ENCODE assay signal across 11 cellular contexts in the genomic region with DNA sequence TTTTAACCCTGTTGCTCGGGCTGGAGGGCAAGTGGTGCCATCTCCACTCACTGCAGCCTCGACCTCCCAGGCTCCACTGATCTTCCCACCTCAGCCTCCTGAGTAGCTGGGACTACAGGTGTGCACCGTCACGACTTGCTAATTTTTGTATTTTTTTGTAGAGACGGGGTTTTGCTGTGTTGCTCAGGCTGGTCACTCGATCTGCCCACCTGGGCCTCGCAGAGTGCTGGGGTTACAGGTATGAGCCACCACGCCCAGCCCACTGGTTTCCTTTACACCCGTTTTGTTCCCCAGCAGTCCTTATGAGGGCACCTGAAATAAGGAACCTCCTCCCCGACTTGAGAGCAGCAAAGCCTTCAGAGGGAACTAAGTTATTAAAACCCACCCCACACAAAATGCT. TPM values are rescaled to one million over a fixed set of nuclear protein-coding genes. Genes with fewer than 3 reads are reported as not detected.
DNase-seq lines count a peak whose midpoint lies in the region; ATAC-seq and TF ChIP-seq lines count a peak whose summit lies in the region.
"Not testable (repeated sequence)": the region's sequence is repeated elsewhere in the genome, so short reads cannot be mapped to it uniquely, and the experiment has no call there.
"Had no signal": no experiment of that assay in that cellular context is flagged by ENCODE, and none has a peak within 500 bp of the region (broad histone marks: within the 10 kb centered on the region; RNA-seq: fewer than 3 reads in every experiment).

No MANE protein-coding gene starts in this region.

- H3K9me2 ChIP-seq in OCI-LY7 (ENCODE audit: insufficient read depth, low read length), result not testable (repeated sequence)

- H3K4me1 Mint-ChIP-seq in CD4-positive, CD25-positive, alpha-beta regulatory T cell, result peaks cover 14 to 51% (median 36%) of the 10 kb centered on the region in 4 donors
- peaks cover 40% of the 10 kb centered on the region for H3K4me1 Mint-ChIP-seq in activated CD4-positive, alpha-beta T cell treated with anti-CD3 and anti-CD28 coated beads, Interleukin-2, amount 10 ng/mL, durations not matched to agents 7 days and 5 days
- H3K4me1 Mint-ChIP-seq in activated T-helper 17 cell treated with anti-CD3 and anti-CD28 coated beads, Interleukin-2, amount 50 U/mL, for 72 hours, result peaks cover 18% of the 10 kb centered on the region
- H3K4me1 Mint-ChIP-seq in activated naive CD8-positive, alpha-beta T cell treated with anti-CD3 and anti-CD28 coated beads for 36 hours, result peaks cover 40% of the 10 kb centered on the region
- H3K4me1 Mint-ChIP-seq in stimulated activated memory B cell treated with anti-CD40 and anti-IgM and Interleukin-4, amounts not matched to agents 10 μg/mL and 1 μg/mL and 100 μg/mL, for 72 hours, result peaks cover 62% of the 10 kb centered on the region

- peak overlapping the region; percentile 62 for H3K4me2 ChIP-seq in OCI-LY7 (ENCODE audit: low read length)

- H3K27me3 Mint-ChIP-seq in CD4-positive, CD25-positive, alpha-beta regulatory T cell; activated CD4-positive, alpha-beta T cell treated with anti-CD3 and anti-CD28 coated beads, Interleukin-2, amount 10 ng/mL, durations not matched to agents 7 days and 5 days; activated T-helper 17 cell treated with anti-CD3 and anti-CD28 coated beads, Interleukin-2, amount 50 U/mL, for 72 hours; activated naive CD8-positive, alpha-beta T cell treated with anti-CD3 and anti-CD28 coated beads for 36 hours; stimulated activated memory B cell treated with anti-CD40 and anti-IgM and Interleukin-4, amounts not matched to agents 10 μg/mL and 1 μg/mL and 100 μg/mL, for 72 hours: not testable (repeated sequence)

- H3K9me3 ChIP-seq in CD4-positive, CD25-positive, alpha-beta regulatory T cell (ENCODE audit: control insufficient read depth in 2 of 2, low read length in 2 of 2); OCI-LY7 (ENCODE audit: low read length): not testable (repeated sequence)

- H3K4me1 ChIP-seq in CD4-positive, CD25-positive, alpha-beta regulatory T cell (ENCODE audit: control insufficient read depth, insufficient read depth, low read length, poor library complexity, severe bottlenecking), result peaks cover 15% of the 10 kb centered on the region
- peaks cover 30% of the 10 kb centered on the region for H3K4me1 ChIP-seq in OCI-LY7 (ENCODE audit: insufficient read depth, low read length, poor library complexity, severe bottlenecking)

- H3K27ac ChIP-seq in CD4-positive, CD25-positive, alpha-beta regulatory T cell (ENCODE audit: insufficient read depth, low read length, poor library complexity, severe bottlenecking), result not testable (repeated sequence)
- H3K27ac ChIP-seq in OCI-LY7 (ENCODE audit: low read depth, low read length, poor library complexity, severe bottlenecking), result peak overlapping the region; percentile 63

- H3K27me3 ChIP-seq in CD4-positive, CD25-positive, alpha-beta regulatory T cell (ENCODE audit: control insufficient read depth, insufficient read depth, low read length), result not testable (repeated sequence)

- CTCF ChIA-PET in OCI-LY7 (lab: Charles Lee; ENCODE audit: unreplicated experiment); activated CD4-positive, alpha-beta T cell treated with anti-CD3 and anti-CD28 coated beads, Interleukin-2, amount 10 ng/mL, durations not matched to agents 7 days and 5 days (lab: Charles Lee): not testable (repeated sequence)

- BruUV-seq in OCI-LY7 (replicated peaks; lab: Mats Ljungman, UMichigan), result not testable (repeated sequence)

- ATAC-seq in CD4-positive, CD25-positive, alpha-beta regulatory T cell (ENCODE audit: low read depth in 2 of 2); activated T-helper 17 cell treated with anti-CD3 and anti-CD28 coated beads, Interleukin-2, amount 50 U/mL, for 72 hours (replicated peaks); stimulated activated memory B cell treated with anti-CD40 and anti-IgM and Interleukin-4, amounts not matched to agents 10 μg/mL and 1 μg/mL and 100 μg/mL, for 72 hours: not testable (repeated sequence)

- not testable (repeated sequence) for DNase-seq in CD4-positive, CD25-positive, alpha-beta regulatory T cell; OCI-LY7 (ENCODE audit: low spot score); activated CD4-positive, alpha-beta T cell treated with anti-CD3 and anti-CD28 coated beads, Interleukin-2, amount 10 ng/mL, durations not matched to agents 7 days and 5 days; activated naive CD8-positive, alpha-beta T cell treated with anti-CD3 and anti-CD28 coated beads for 36 hours
- peak; percentile 62 for DNase-seq in mesenteric fat pad (ENCODE audit: low spot score)

- peaks cover 17% of the 10 kb centered on the region for H4K20me1 ChIP-seq in OCI-LY7 (ENCODE audit: insufficient read depth, low read length)

- peak overlapping the region in 1 of 3 donors; percentile 62 for H3K27ac Mint-ChIP-seq in CD4-positive, CD25-positive, alpha-beta regulatory T cell
- not testable (repeated sequence) for H3K27ac Mint-ChIP-seq in activated CD4-positive, alpha-beta T cell treated with anti-CD3 and anti-CD28 coated beads, Interleukin-2, amount 10 ng/mL, durations not matched to agents 7 days and 5 days; activated T-helper 17 cell treated with anti-CD3 and anti-CD28 coated beads, Interleukin-2, amount 50 U/mL, for 72 hours
- H3K27ac Mint-ChIP-seq in activated naive CD8-positive, alpha-beta T cell treated with anti-CD3 and anti-CD28 coated beads for 36 hours, result peak overlapping the region; percentile 87
- peak overlapping the region; percentile 69 for H3K27ac Mint-ChIP-seq in stimulated activated memory B cell treated with anti-CD40 and anti-IgM and Interleukin-4, amounts not matched to agents 10 μg/mL and 1 μg/mL and 100 μg/mL, for 72 hours

- H3K4me3 Mint-ChIP-seq in CD4-positive, CD25-positive, alpha-beta regulatory T cell, result peak overlapping the region in 3 of 4 donors; percentile 52 to 85 (median 63)
- peak overlapping the region; percentile 14 for H3K4me3 Mint-ChIP-seq in activated CD4-positive, alpha-beta T cell treated with anti-CD3 and anti-CD28 coated beads, Interleukin-2, amount 10 ng/mL, durations not matched to agents 7 days and 5 days
- H3K4me3 Mint-ChIP-seq in activated T-helper 17 cell treated with anti-CD3 and anti-CD28 coated beads, Interleukin-2, amount 50 U/mL, for 72 hours, result peak overlapping the region; percentile 62
- H3K4me3 Mint-ChIP-seq in activated naive CD8-positive, alpha-beta T cell treated with anti-CD3 and anti-CD28 coated beads for 36 hours, result peak overlapping the region; percentile 58
- peak overlapping the region; percentile 61 for H3K4me3 Mint-ChIP-seq in stimulated activated memory B cell treated with anti-CD40 and anti-IgM and Interleukin-4, amounts not matched to agents 10 μg/mL and 1 μg/mL and 100 μg/mL, for 72 hours

- H3K79me2 ChIP-seq in OCI-LY7 (ENCODE audit: insufficient read depth, low read depth, low read length), result peaks cover 60% of the 10 kb centered on the region

- POLR2A ChIA-PET in OCI-LY7 (lab: Charles Lee); activated CD4-positive, alpha-beta T cell treated with anti-CD3 and anti-CD28 coated beads, Interleukin-2, amount 10 ng/mL, durations not matched to agents 7 days and 5 days (lab: Charles Lee): not testable (repeated sequence)

- H3K36me3 Mint-ChIP-seq in CD4-positive, CD25-positive, alpha-beta regulatory T cell, result peaks cover 16% of the 10 kb centered on the region
- H3K36me3 Mint-ChIP-seq in activated CD4-positive, alpha-beta T cell treated with anti-CD3 and anti-CD28 coated beads, Interleukin-2, amount 10 ng/mL, durations not matched to agents 7 days and 5 days (ENCODE audit: low read depth), result peaks cover 33% of the 10 kb centered on the region
- peaks cover 58% of the 10 kb centered on the region for H3K36me3 Mint-ChIP-seq in activated T-helper 17 cell treated with anti-CD3 and anti-CD28 coated beads, Interleukin-2, amount 50 U/mL, for 72 hours (ENCODE audit: low read depth)
- H3K36me3 Mint-ChIP-seq in activated naive CD8-positive, alpha-beta T cell treated with anti-CD3 and anti-CD28 coated beads for 36 hours, result peaks cover 21% of the 10 kb centered on the region
- H3K36me3 Mint-ChIP-seq in stimulated activated memory B cell treated with anti-CD40 and anti-IgM and Interleukin-4, amounts not matched to agents 10 μg/mL and 1 μg/mL and 100 μg/mL, for 72 hours, result peaks cover 20% of the 10 kb centered on the region

- TF ChIP-seq CTCF in OCI-LY7 (conservative IDR thresholded peaks at IDR 0.05; ENCODE audit: low read length), result not testable (repeated sequence)

- intact Hi-C loops in OCI-LY7 (cut with micrococcal nuclease; ENCODE audit: unreplicated experiment), result loop anchor here (5.0 kb wide), 1 partner anchor 1126 kb away; no protein-coding TSS in a partner anchor

- not testable (repeated sequence) for H3K4me3 ChIP-seq in CD4-positive, CD25-positive, alpha-beta regulatory T cell (ENCODE audit: low read depth, low read length)
- H3K4me3 ChIP-seq in OCI-LY7 (ENCODE audit: low read depth, low read length, poor library complexity, severe bottlenecking), result peak overlapping the region; percentile 52

- H3K9me3 Mint-ChIP-seq in CD4-positive, CD25-positive, alpha-beta regulatory T cell; activated CD4-positive, alpha-beta T cell treated with anti-CD3 and anti-CD28 coated beads, Interleukin-2, amount 10 ng/mL, durations not matched to agents 7 days and 5 days; activated T-helper 17 cell treated with anti-CD3 and anti-CD28 coated beads, Interleukin-2, amount 50 U/mL, for 72 hours; activated naive CD8-positive, alpha-beta T cell treated with anti-CD3 and anti-CD28 coated beads for 36 hours; stimulated activated memory B cell treated with anti-CD40 and anti-IgM and Interleukin-4, amounts not matched to agents 10 μg/mL and 1 μg/mL and 100 μg/mL, for 72 hours: not testable (repeated sequence)

- not testable (repeated sequence) for H2AFZ ChIP-seq in OCI-LY7 (ENCODE audit: low read length)

- H3K36me3 ChIP-seq in CD4-positive, CD25-positive, alpha-beta regulatory T cell (ENCODE audit: control insufficient read depth, insufficient read depth, low read length), result not testable (repeated sequence)
- peaks cover 23% of the 10 kb centered on the region for H3K36me3 ChIP-seq in OCI-LY7 (ENCODE audit: insufficient read depth, low read length)

RNA-seq across cellular contexts. Expression of gene CCDC127, which starts 1.9 kb away (rescaled TPM):
- 4.0 TPM for total RNA-seq in CD4-positive, CD25-positive, alpha-beta regulatory T cell
- 1 to 10 TPM; 3.2 to 5.7 (median 4.4) TPM for polyA plus RNA-seq in CD4-positive, CD25-positive, alpha-beta regulatory T cell
- 6.0 and 10.8 TPM in 2 replicates for total RNA-seq in OCI-LY7 (2014; rRNA removed; shearing (Covaris generic))
- total RNA-seq in OCI-LY7 (2022) (12.4 and 13.7 TPM in 2 replicates), mesenteric fat pad (6.5 TPM)
- 1 to 10 TPM; 8.0 to 8.7 TPM for total RNA-seq in activated CD4-positive, alpha-beta T cell treated with anti-CD3 and anti-CD28 coated beads, Interleukin-2, amount 10 ng/mL, durations not matched to agents 7 days and 5 days
- 10 to 100 TPM in 1 of 2 donors, 1 to 10 TPM in 1; 6.4 to 10.5 TPM for total RNA-seq in activated T-helper 17 cell treated with anti-CD3 and anti-CD28 coated beads, Interleukin-2, amount 50 U/mL, for 72 hours
- total RNA-seq in activated naive CD8-positive, alpha-beta T cell treated with anti-CD3 and anti-CD28 coated beads for 36 hours, result 1 to 10 TPM; 5.3 to 5.9 TPM

RNA-seq across cellular contexts. Expression of gene SDHA, which starts 2.0 kb away (rescaled TPM):
- 246 TPM for total RNA-seq in CD4-positive, CD25-positive, alpha-beta regulatory T cell
- 100 to 1,000 TPM; 211 to 290 (median 229) TPM for polyA plus RNA-seq in CD4-positive, CD25-positive, alpha-beta regulatory T cell
- total RNA-seq in OCI-LY7 (2014; rRNA removed; shearing (Covaris generic)), result 147 and 151 TPM in 2 replicates
- 167 and 175 TPM in 2 replicates for total RNA-seq in OCI-LY7 (2022)
- total RNA-seq in activated CD4-positive, alpha-beta T cell treated with anti-CD3 and anti-CD28 coated beads, Interleukin-2, amount 10 ng/mL, durations not matched to agents 7 days and 5 days, result 100 to 1,000 TPM; 130 to 150 TPM
- 100 to 1,000 TPM; 132 to 177 TPM for total RNA-seq in activated T-helper 17 cell treated with anti-CD3 and anti-CD28 coated beads, Interleukin-2, amount 50 U/mL, for 72 hours
- 100 to 1,000 TPM; 146 to 149 TPM for total RNA-seq in activated naive CD8-positive, alpha-beta T cell treated with anti-CD3 and anti-CD28 coated beads for 36 hours
- 112 TPM for total RNA-seq in mesenteric fat pad

RNA-seq across cellular contexts. Expression of gene LRRC14B, which starts 24.8 kb away (rescaled TPM):
- total RNA-seq in CD4-positive, CD25-positive, alpha-beta regulatory T cell, result not detected
- polyA plus RNA-seq in CD4-positive, CD25-positive, alpha-beta regulatory T cell, result not detected
- 4.5 and 9.2 TPM in 2 replicates for total RNA-seq in OCI-LY7 (2014; rRNA removed; shearing (Covaris generic))
- 4.4 and 4.9 TPM in 2 replicates for total RNA-seq in OCI-LY7 (2022)
- under 1 TPM in 1 of 2 experiments, not detected in 1; 0.17 TPM for total RNA-seq in activated CD4-positive, alpha-beta T cell treated with anti-CD3 and anti-CD28 coated beads, Interleukin-2, amount 10 ng/mL, durations not matched to agents 7 days and 5 days
- total RNA-seq in activated T-helper 17 cell treated with anti-CD3 and anti-CD28 coated beads, Interleukin-2, amount 50 U/mL, for 72 hours, result not detected
- total RNA-seq in activated naive CD8-positive, alpha-beta T cell treated with anti-CD3 and anti-CD28 coated beads for 36 hours, result under 1 TPM in 1 of 2 experiments, not detected in 1; 0.23 TPM
- total RNA-seq in mesenteric fat pad, result not detected
- total RNA-seq: Caco-2, G401, Peyer's patch, SJSA1 had no signal

RNA-seq across cellular contexts. Expression of gene PDCD6, which starts 55.4 kb away (rescaled TPM):
- total RNA-seq in CD4-positive, CD25-positive, alpha-beta regulatory T cell, result 55.3 TPM
- polyA plus RNA-seq in CD4-positive, CD25-positive, alpha-beta regulatory T cell, result 100 to 1,000 TPM; 218 to 245 (median 231) TPM
- total RNA-seq in OCI-LY7 (2014; rRNA removed; shearing (Covaris generic)), result 113 and 126 TPM in 2 replicates
- 107 and 124 TPM in 2 replicates for total RNA-seq in OCI-LY7 (2022)
- 100 to 1,000 TPM in 1 of 2 experiments, 10 to 100 TPM in 1; 87.9 to 100 TPM for total RNA-seq in activated CD4-positive, alpha-beta T cell treated with anti-CD3 and anti-CD28 coated beads, Interleukin-2, amount 10 ng/mL, durations not matched to agents 7 days and 5 days
- total RNA-seq in activated T-helper 17 cell treated with anti-CD3 and anti-CD28 coated beads, Interleukin-2, amount 50 U/mL, for 72 hours, result 10 to 100 TPM; 64.5 to 83.0 TPM
- 100 to 1,000 TPM in 1 of 2 experiments, 10 to 100 TPM in 1; 97.3 to 102 TPM for total RNA-seq in activated naive CD8-positive, alpha-beta T cell treated with anti-CD3 and anti-CD28 coated beads for 36 hours
- 66.7 TPM for total RNA-seq in mesenteric fat pad
